Comparison of ENCODE assay signal across 18 cellular contexts in the genomic region with DNA sequence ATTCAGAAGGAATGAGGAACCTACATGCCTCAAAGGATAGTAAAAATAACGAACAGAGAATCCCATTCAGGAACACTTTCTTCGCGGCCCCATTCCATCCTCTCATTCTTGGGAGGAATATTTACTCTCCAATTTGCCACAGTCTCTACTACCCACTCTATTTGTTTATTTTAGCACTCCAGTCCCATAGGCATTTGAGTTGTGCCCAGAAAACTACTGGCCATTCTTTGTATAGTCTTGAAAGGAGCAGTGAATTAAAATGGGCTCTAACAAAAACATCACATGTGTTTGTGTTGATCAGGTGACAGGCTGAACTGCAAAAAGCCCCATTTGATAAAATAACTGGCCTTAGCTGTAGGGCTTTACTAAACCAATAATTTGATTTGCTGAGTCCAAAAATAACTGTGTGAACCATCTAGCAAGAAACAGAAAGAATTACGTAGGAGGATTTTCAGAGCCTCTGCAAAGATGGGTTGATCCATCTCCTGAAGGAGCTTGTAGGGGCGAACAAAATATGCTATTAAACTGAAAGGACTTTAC.
"Had no signal": no experiment of that assay in that cellular context is flagged by ENCODE, and none has a peak within 500 bp of the region (broad histone marks: within the 10 kb centered on the region; RNA-seq: fewer than 3 reads in every experiment).

No MANE protein-coding gene starts in this region.

- H3K4me3 ChIP-seq: cardiac muscle cell, esophagus muscularis mucosa, heart right ventricle, left ventricle myocardium inferior, thoracic aorta had no signal

- H3K4me1 ChIP-seq: parathyroid adenoma had no signal

- DNase-seq: activated CD4-positive, alpha-beta T cell treated with anti-CD3 and anti-CD28 coated beads, Interleukin-2, amount 10 ng/mL, durations not matched to agents 24 days and 14 days; activated CD8-positive, alpha-beta T cell treated with anti-CD3 and anti-CD28 coated beads for 36 hours; activated naive CD4-positive, alpha-beta T cell; activated naive CD8-positive, alpha-beta T cell treated with anti-CD3 and anti-CD28 coated beads for 36 hours; activated T-cell treated with anti-CD3 and anti-CD28 coated beads, Interleukin-2, amount 50 U/mL, for 1 hour; amniotic stem cell; effector CD8-positive, alpha-beta T cell; heart right ventricle; left ventricle myocardium inferior; mesenchymal stem cell; naive thymus-derived CD8-positive, alpha-beta T cell; stimulated activated naive B cell treated with anti-CD40 and anti-IgM and Interleukin-4, amounts not matched to agents 10 μg/mL and 1 μg/mL and 100 μg/mL, for 72 hours; T1000 had no signal

- H3K9me3 ChIP-seq: esophagus muscularis mucosa, heart right ventricle, left ventricle myocardium inferior, thoracic aorta had no signal

- ATAC-seq: activated CD8-positive, alpha-beta T cell treated with anti-CD3 and anti-CD28 coated beads for 36 hours; activated T-helper 17 cell treated with anti-CD3 and anti-CD28 coated beads, Interleukin-2, amount 50 U/mL, for 72 hours; heart right ventricle; naive thymus-derived CD8-positive, alpha-beta T cell; stimulated activated naive B cell treated with anti-CD40 and anti-IgM and Interleukin-4, amounts not matched to agents 10 μg/mL and 1 μg/mL and 100 μg/mL, for 72 hours had no signal

- H3K27ac ChIP-seq: cardiac muscle cell, esophagus muscularis mucosa, heart right ventricle, left ventricle myocardium inferior, parathyroid adenoma, thoracic aorta had no signal

- H3K27me3 ChIP-seq: cardiac muscle cell, esophagus muscularis mucosa, heart right ventricle had no signal

- H2AFZ ChIP-seq: parathyroid adenoma had no signal

- H3K79me2 ChIP-seq: parathyroid adenoma had no signal

- H3K36me3 ChIP-seq: cardiac muscle cell, esophagus muscularis mucosa, heart right ventricle, left ventricle myocardium inferior, thoracic aorta had no signal

- H3K9ac ChIP-seq: parathyroid adenoma had no signal
